Comparison of ENCODE assay signal across 27 cellular contexts in the genomic region with DNA sequence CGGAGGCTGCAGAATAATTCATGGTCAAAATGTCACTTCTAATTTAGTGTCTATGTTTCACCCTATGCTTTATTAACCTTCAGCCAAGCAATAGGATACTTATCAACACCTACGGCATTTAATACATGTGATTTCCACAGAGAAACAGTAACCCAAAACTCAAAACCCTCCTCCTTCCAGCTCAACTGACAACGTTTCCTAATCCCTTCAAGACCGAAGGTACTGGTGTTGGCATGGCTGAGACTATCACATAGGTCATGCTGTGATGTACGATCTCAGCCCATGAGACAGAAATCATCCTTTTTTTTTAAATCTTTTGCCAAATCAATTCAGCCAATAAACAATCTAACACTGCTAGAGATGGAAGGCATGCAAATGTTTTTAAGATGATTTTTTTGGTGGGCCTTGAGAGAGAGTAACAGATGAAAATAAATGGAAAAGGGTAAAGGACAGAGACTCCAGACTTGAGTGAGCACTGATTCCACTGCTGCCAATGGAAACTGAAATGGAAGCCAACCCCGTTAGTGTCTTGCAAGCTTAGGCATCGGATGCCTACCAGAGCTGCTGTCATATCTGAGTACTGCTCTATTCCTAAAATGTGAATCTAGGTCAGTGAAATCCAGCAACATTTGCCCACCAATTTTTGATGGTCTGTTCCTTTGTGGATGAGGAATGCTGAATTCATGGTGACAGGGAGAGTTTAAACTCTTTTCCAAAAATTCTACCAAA.
DNase-seq lines count a peak whose midpoint lies in the region; TF ChIP-seq lines count a peak whose summit lies in the region.
"Had no signal": no experiment of that assay in that cellular context is flagged by ENCODE, and none has a peak within 500 bp of the region (broad histone marks: within the 10 kb centered on the region; RNA-seq: fewer than 3 reads in every experiment).

No MANE protein-coding gene starts in this region.

- peak overlapping the region; percentile 51 for H3K56ac ChIP-seq in mesendoderm (ENCODE audit: low read length)

- H3K18ac ChIP-seq in mesendoderm (ENCODE audit: low read length), result no peak overlapping the region

- H3K9me2 ChIP-seq in GM23248 (ENCODE audit: insufficient read depth), result no peaks in the 10 kb centered on the region

- H3K4ac ChIP-seq in mesendoderm (ENCODE audit: low read depth, low read length), result no peak overlapping the region

- no peak overlapping the region for H3K4me3 ChIP-seq in ACC112 (ENCODE audit: low read depth, low read length)
- no peak overlapping the region for H3K4me3 ChIP-seq in GM23248
- no peak overlapping the region for H3K4me3 ChIP-seq in brain microvascular endothelial cell (ENCODE audit: low read depth, low read length)
- no peak overlapping the region for H3K4me3 ChIP-seq in mesendoderm (ENCODE audit: low read length)
- H3K4me3 ChIP-seq: adrenal gland, breast epithelium, esophagus squamous epithelium, GM12878, pancreas had no signal

- H3K4me1 ChIP-seq in ACC112 (ENCODE audit: control insufficient read depth, insufficient read depth, low read length, unreplicated experiment) (peaks cover 63% of the 10 kb centered on the region), GM23248 (ENCODE audit: insufficient read depth) (peaks cover 70% of the 10 kb centered on the region), mesendoderm (ENCODE audit: control insufficient read depth, low read depth, low read length) (peaks cover 2% of the 10 kb centered on the region)
- H3K4me1 ChIP-seq: breast epithelium had no signal

- peak overlapping the region; percentile 56 for H4K5ac ChIP-seq in mesendoderm (ENCODE audit: low read length)

- H3K9me3 ChIP-seq in GM23248 (ENCODE audit: low read depth), result no peaks in the 10 kb centered on the region
- H3K9me3 ChIP-seq: adrenal gland, breast epithelium, esophagus squamous epithelium, pancreas had no signal

- in situ Hi-C loops in GM23248 (cut with MboI) (no loop called here), brain microvascular endothelial cell (cut with HindIII; ENCODE audit: low pct_ligation_motif_present, low sequenced_read_pairs) (no loop called here)

- H3K27ac ChIP-seq in ACC112 (ENCODE audit: low read depth, low read length) (peak overlapping the region; percentile 59), GM23248 (peak overlapping the region; percentile 80; the same call in 1 of the 2 replicates), brain microvascular endothelial cell (peak overlapping the region; percentile 44), mesendoderm (ENCODE audit: low read depth, low read length) (no peak overlapping the region)
- H3K27ac ChIP-seq: breast epithelium, esophagus squamous epithelium, pancreas had no signal

- H3F3A ChIP-seq in GM23248 (ENCODE audit: insufficient read depth), result peaks cover 86% of the 10 kb centered on the region

- H3K79me1 ChIP-seq in mesendoderm (ENCODE audit: low read length), result no peaks in the 10 kb centered on the region

- H3K36me3 ChIP-seq in ACC112 (ENCODE audit: insufficient read depth, low read length), result no peaks in the 10 kb centered on the region
- H3K36me3 ChIP-seq in GM23248 (ENCODE audit: low read depth), result peaks cover 21% of the 10 kb centered on the region; the same call in 1 of the 2 replicates
- no peaks in the 10 kb centered on the region for H3K36me3 ChIP-seq in brain microvascular endothelial cell (replicated peaks)
- no peaks in the 10 kb centered on the region for H3K36me3 ChIP-seq in mesendoderm (ENCODE audit: control insufficient read depth, insufficient read depth, low read length)
- H3K36me3 ChIP-seq: adrenal gland, breast epithelium, esophagus squamous epithelium, pancreas had no signal

- no peak overlapping the region for H2AK5ac ChIP-seq in mesendoderm (ENCODE audit: low read length)

- H3K4me2 ChIP-seq in GM23248 (ENCODE audit: unreplicated experiment) (no peak overlapping the region), mesendoderm (ENCODE audit: low read length) (no peak overlapping the region)

- no peak overlapping the region for H3K23ac ChIP-seq in mesendoderm (ENCODE audit: low read length)

- H3K9ac ChIP-seq in GM23248, result no peak overlapping the region
- H3K9ac ChIP-seq in mesendoderm (ENCODE audit: low read length), result no peak overlapping the region

- H2BK5ac ChIP-seq in mesendoderm (ENCODE audit: low read length), result no peak overlapping the region

- H2AFZ ChIP-seq in ACC112 (ENCODE audit: low read length, unreplicated experiment), result no peak overlapping the region
- no peak overlapping the region for H2AFZ ChIP-seq in GM23248

- H2BK15ac ChIP-seq in mesendoderm (replicated peaks; ENCODE audit: low read depth), result no peak overlapping the region

- H3K27me3 ChIP-seq in ACC112 (ENCODE audit: insufficient read depth, low read length) (no peaks in the 10 kb centered on the region), GM23248 (replicated peaks; ENCODE audit: insufficient read depth) (no peaks in the 10 kb centered on the region), brain microvascular endothelial cell (replicated peaks) (no peaks in the 10 kb centered on the region), mesendoderm (ENCODE audit: insufficient read depth, low read length, poor library complexity) (no peaks in the 10 kb centered on the region)
- H3K27me3 ChIP-seq: adrenal gland, breast epithelium, esophagus squamous epithelium, pancreas had no signal

- H3K79me2 ChIP-seq in ACC112 (ENCODE audit: control insufficient read depth, insufficient read depth, low read length, unreplicated experiment) (peaks cover 15% of the 10 kb centered on the region), GM23248 (ENCODE audit: insufficient read depth) (peaks cover 73% of the 10 kb centered on the region), mesendoderm (ENCODE audit: control insufficient read depth, insufficient read depth, low read length) (no peaks in the 10 kb centered on the region)

- H2BK120ac ChIP-seq in mesendoderm (ENCODE audit: low read depth, low read length), result no peak overlapping the region

- 46 to 47% methylated on average over 7 of the region's 7 CpGs for WGBS in GM23248 (ENCODE audit: low coverage in 1 of 2, low lambda C conversion rate in 2 of 2, missing lambda C conversion rate in 2 of 2), 2 experiments
- no CpG with 5 or more reads among the region's 7 CpGs for WGBS in mesendoderm (ENCODE audit: extremely low coverage, insufficient coverage, low lambda C conversion rate)

- no peak overlapping the region for H4K8ac ChIP-seq in mesendoderm (ENCODE audit: low read depth, low read length)

- DNase-seq in GM23248 (no peak), brain microvascular endothelial cell (no peak), mesendoderm (no peak), HuH-7.5 (ENCODE audit: low spot score) (no peak), AG08395 (ENCODE audit: low spot score) (no peak), SW 1271 (lab: John Stamatoyannopoulos, UW) (no peak)
- DNase-seq: activated B cell treated with CpG ODN at 0.5 μM for 24 hours; activated CD4-positive, alpha-beta T cell treated with anti-CD3 and anti-CD28 coated beads, Interleukin-2, amount 50 U/mL, for 1 hour; activated CD8-positive, alpha-beta memory T cell treated with anti-CD3 and anti-CD28 coated beads, Interleukin-2, amount 10 ng/mL, durations not matched to agents 7 days and 5 days; activated naive CD4-positive, alpha-beta T cell treated with anti-CD3 and anti-CD28 coated beads for 36 hours; cortex of kidney; esophagus squamous epithelium; hippocampal formation; immature natural killer cell; Kasumi-1; midbrain; MV-4-11; naive thymus-derived CD8-positive, alpha-beta T cell; pancreas; SHP77 treated with DMSO at 0.1 percent for 48 hours; stimulated activated CD4-positive, alpha-beta T cell treated with anti-CD3 and anti-CD28 coated beads, Interleukin-12 subunit alpha, Interleukin-12 subunit beta, amount 100 ng/mL, for 4 hours; stimulated activated CD4-positive, alpha-beta T cell treated with anti-CD3 and anti-CD28 coated beads, Interleukin-4, amount 100 ng/mL, for 24 hours; T-helper 1 cell had no signal

- TF ChIP-seq CTCF in brain microvascular endothelial cell (IDR thresholded peaks at IDR 0.05; ENCODE audit: low read depth, low read length, missing control alignments), result no peak

- H4K20me1 ChIP-seq in GM23248 (ENCODE audit: insufficient read depth), result no peaks in the 10 kb centered on the region
